Comparison of ENCODE assay signal across 18 cellular contexts in genomic region chr7:36964297-36964696, GRCh38.
DNase-seq lines count a peak whose midpoint lies in the region; ATAC-seq and TF ChIP-seq lines count a peak whose summit lies in the region.
"Had no signal": no experiment of that assay in that cellular context is flagged by ENCODE, and none has a peak within 500 bp of the region (broad histone marks: within the 10 kb centered on the region; RNA-seq: fewer than 3 reads in every experiment).

No MANE protein-coding gene starts in this region.

- H3K56ac ChIP-seq in H9 (ENCODE audit: insufficient read length, low read depth, low read length) = no peak overlapping the region

- H4K20me1 ChIP-seq in H9 (ENCODE audit: control insufficient read depth, insufficient read depth, insufficient read length) = no peaks in the 10 kb centered on the region

- H4K5ac ChIP-seq in H9 (ENCODE audit: insufficient read length, low read depth, low read length) = no peak overlapping the region

- DNase-seq in activated T-cell treated with anti-CD3 and anti-CD28 coated beads, Interleukin-2, amount 50 U/mL, for 24 hours = no peak
- DNase-seq in activated T-cell treated with anti-CD3 and anti-CD28 coated beads for 4 hours (no peak), H9 (no peak), kidney tubule cell (ENCODE audit: low spot score) (no peak), 8988T (no peak)
- DNase-seq in activated naive CD8-positive, alpha-beta T cell treated with anti-CD3 and anti-CD28 coated beads for 36 hours = no peak
- DNase-seq in natural killer cell treated with Interleukin-12 subunit alpha and Interleukin-12 subunit beta and Interleukin-15 and Interleukin-18, amount 100 ng/mL, for 72 hours (ENCODE audit: low spot score) = no peak
- DNase-seq: BE2C; DMS79; Karpas-422; NCI-H1694; NCI-H2171; NCI-H345; NCI-H524; NCI-H774; NK-92 treated with Interleukin-12 subunit alpha and Interleukin-12 subunit beta, amount 100 ng/mL, for 24 hours; SIG-M5 had no signal

- no peaks in the 10 kb centered on the region for H3K79me1 ChIP-seq in H9 (ENCODE audit: insufficient read depth, low read depth, low read length, poor library complexity, severe bottlenecking)

- ATAC-seq in natural killer cell treated with Interleukin-12 subunit alpha and Interleukin-12 subunit beta and Interleukin-15 and Interleukin-18, amount 100 ng/mL, for 72 hours = no peak

- TF ChIP-seq CTCF in H9 (conservative IDR thresholded peaks at IDR 0.05) = no peak

- H2BK20ac ChIP-seq in H9 (ENCODE audit: low read depth, low read length, poor library complexity, severe bottlenecking) = no peak overlapping the region

- H3K9ac ChIP-seq in H9 (ENCODE audit: extremely low read depth, insufficient read length, low read length) = no peak overlapping the region

- H4K8ac ChIP-seq in H9 (replicated peaks; ENCODE audit: insufficient read length, low read depth, low read length) = no peak overlapping the region

- H3K79me2 ChIP-seq in H9 (ENCODE audit: insufficient read depth, low read length) = no peaks in the 10 kb centered on the region

- no peak overlapping the region for H3K18ac ChIP-seq in H9 (ENCODE audit: insufficient read length, low read depth, low read length)

- peaks cover 63% of the 10 kb centered on the region for H3K36me3 Mint-ChIP-seq in activated T-cell treated with anti-CD3 and anti-CD28 coated beads, Interleukin-2, amount 50 U/mL, for 24 hours (ENCODE audit: low read depth)
- no peaks in the 10 kb centered on the region for H3K36me3 Mint-ChIP-seq in H9 (ENCODE audit: insufficient read depth in 1 of 3, low read depth in 3 of 3)
- peaks cover 45% of the 10 kb centered on the region for H3K36me3 Mint-ChIP-seq in activated naive CD8-positive, alpha-beta T cell treated with anti-CD3 and anti-CD28 coated beads for 36 hours
- peaks cover 9% of the 10 kb centered on the region for H3K36me3 Mint-ChIP-seq in natural killer cell treated with Interleukin-12 subunit alpha and Interleukin-12 subunit beta and Interleukin-15 and Interleukin-18, amount 100 ng/mL, for 72 hours

- no peak overlapping the region for H2BK15ac ChIP-seq in H9 (ENCODE audit: low read depth, low read length)

- H2BK120ac ChIP-seq in H9 (ENCODE audit: low read depth, low read length, poor library complexity, severe bottlenecking) = no peak overlapping the region

- H3K4me2 ChIP-seq in H9 (ENCODE audit: insufficient read depth, insufficient read length, low read length) = no peak overlapping the region

- WGBS in H9 (ENCODE audit: extremely low coverage, insufficient read length, low lambda C conversion rate) = no CpG with 5 or more reads among the region's 2 CpGs

- H4K91ac ChIP-seq in H9 (ENCODE audit: insufficient read length, low read depth, low read length) = no peak overlapping the region

- H3K4me1 ChIP-seq in H9 (ENCODE audit: insufficient read depth, low read length) = peaks cover 5% of the 10 kb centered on the region; the same call in 1 of the 2 replicates

- no peaks in the 10 kb centered on the region for H3K27me3 Mint-ChIP-seq in activated T-cell treated with anti-CD3 and anti-CD28 coated beads, Interleukin-2, amount 50 U/mL, for 24 hours
- H3K27me3 Mint-ChIP-seq in H9 (ENCODE audit: low read depth) = no peaks in the 10 kb centered on the region
- no peaks in the 10 kb centered on the region for H3K27me3 Mint-ChIP-seq in activated naive CD8-positive, alpha-beta T cell treated with anti-CD3 and anti-CD28 coated beads for 36 hours
- H3K27me3 Mint-ChIP-seq in natural killer cell treated with Interleukin-12 subunit alpha and Interleukin-12 subunit beta and Interleukin-15 and Interleukin-18, amount 100 ng/mL, for 72 hours = no peaks in the 10 kb centered on the region

- H3K9me3 ChIP-seq in H9 (ENCODE audit: control insufficient read depth, low read depth, low read length) = no peaks in the 10 kb centered on the region
- H3K9me3 ChIP-seq: BE2C had no signal

- peak overlapping the region; percentile 87 for H3K27ac Mint-ChIP-seq in activated T-cell treated with anti-CD3 and anti-CD28 coated beads, Interleukin-2, amount 50 U/mL, for 24 hours
- peak overlapping the region in 1 of 3 experiments; percentile 18; a peak in 1 of 7 replicates for H3K27ac Mint-ChIP-seq in H9
- peak overlapping the region; percentile 35 for H3K27ac Mint-ChIP-seq in activated naive CD8-positive, alpha-beta T cell treated with anti-CD3 and anti-CD28 coated beads for 36 hours
- H3K27ac Mint-ChIP-seq in natural killer cell treated with Interleukin-12 subunit alpha and Interleukin-12 subunit beta and Interleukin-15 and Interleukin-18, amount 100 ng/mL, for 72 hours = peak overlapping the region; percentile 21 to 74

- H3K27me3 ChIP-seq in H9 (ENCODE audit: insufficient read depth, low read length) = no peaks in the 10 kb centered on the region

- H2AK5ac ChIP-seq in H9 (ENCODE audit: insufficient read length, low read length) = no peak overlapping the region

- no peak overlapping the region for H2BK12ac ChIP-seq in H9 (ENCODE audit: insufficient read length, low read depth, low read length)

- H3K4ac ChIP-seq in H9 (ENCODE audit: low read depth, low read length) = no peak overlapping the region

- no peak overlapping the region for H3K23ac ChIP-seq in H9 (ENCODE audit: insufficient read length, low read depth, low read length)

- H3K4me1 Mint-ChIP-seq in activated T-cell treated with anti-CD3 and anti-CD28 coated beads, Interleukin-2, amount 50 U/mL, for 24 hours (ENCODE audit: low read depth) = peaks cover 70% of the 10 kb centered on the region
- peaks cover 34 to 45% of the 10 kb centered on the region in 2 experiments for H3K4me1 Mint-ChIP-seq in H9
- peaks cover 30% of the 10 kb centered on the region for H3K4me1 Mint-ChIP-seq in activated naive CD8-positive, alpha-beta T cell treated with anti-CD3 and anti-CD28 coated beads for 36 hours
- H3K4me1 Mint-ChIP-seq in natural killer cell treated with Interleukin-12 subunit alpha and Interleukin-12 subunit beta and Interleukin-15 and Interleukin-18, amount 100 ng/mL, for 72 hours (ENCODE audit: low read depth in 2 of 2) = peaks cover 35 to 37% of the 10 kb centered on the region in 2 donors

- H2BK5ac ChIP-seq in H9 (ENCODE audit: insufficient read length, low read length) = no peak overlapping the region

- no peak overlapping the region for H3T11ph ChIP-seq in H9 (ENCODE audit: low read length)

- no peak overlapping the region for H3K4me3 Mint-ChIP-seq in activated T-cell treated with anti-CD3 and anti-CD28 coated beads, Interleukin-2, amount 50 U/mL, for 24 hours
- no peak overlapping the region; a peak in 1 of 5 replicates for H3K4me3 Mint-ChIP-seq in H9
- H3K4me3 Mint-ChIP-seq in activated naive CD8-positive, alpha-beta T cell treated with anti-CD3 and anti-CD28 coated beads for 36 hours = no peak overlapping the region
- H3K4me3 Mint-ChIP-seq in natural killer cell treated with Interleukin-12 subunit alpha and Interleukin-12 subunit beta and Interleukin-15 and Interleukin-18, amount 100 ng/mL, for 72 hours = no peak overlapping the region

- no peak overlapping the region for H2AFZ ChIP-seq in H9 (ENCODE audit: low read length)

- no peak overlapping the region for H3K14ac ChIP-seq in H9 (ENCODE audit: insufficient read depth, low read length)

- H3K9me3 Mint-ChIP-seq in activated T-cell treated with anti-CD3 and anti-CD28 coated beads, Interleukin-2, amount 50 U/mL, for 24 hours = peaks cover 7% of the 10 kb centered on the region
- H3K9me3 Mint-ChIP-seq in H9 = peaks cover 0 to 2% of the 10 kb centered on the region in 2 experiments; a peak in 2 of 5 replicates
- H3K9me3 Mint-ChIP-seq in activated naive CD8-positive, alpha-beta T cell treated with anti-CD3 and anti-CD28 coated beads for 36 hours = peaks cover 8% of the 10 kb centered on the region
- H3K9me3 Mint-ChIP-seq in natural killer cell treated with Interleukin-12 subunit alpha and Interleukin-12 subunit beta and Interleukin-15 and Interleukin-18, amount 100 ng/mL, for 72 hours = peaks cover 9% of the 10 kb centered on the region

- peak overlapping the region; percentile 29 for H3K27ac ChIP-seq in H9 (ENCODE audit: insufficient read length, low read depth, low read length)
- H3K27ac ChIP-seq: RWPE1 had no signal

- H3K23me2 ChIP-seq in H9 (ENCODE audit: insufficient read length, low read depth, low read length, poor library complexity, severe bottlenecking) = no peaks in the 10 kb centered on the region
